Comparison of ENCODE assay signal across 13 cellular contexts in the genomic region with DNA sequence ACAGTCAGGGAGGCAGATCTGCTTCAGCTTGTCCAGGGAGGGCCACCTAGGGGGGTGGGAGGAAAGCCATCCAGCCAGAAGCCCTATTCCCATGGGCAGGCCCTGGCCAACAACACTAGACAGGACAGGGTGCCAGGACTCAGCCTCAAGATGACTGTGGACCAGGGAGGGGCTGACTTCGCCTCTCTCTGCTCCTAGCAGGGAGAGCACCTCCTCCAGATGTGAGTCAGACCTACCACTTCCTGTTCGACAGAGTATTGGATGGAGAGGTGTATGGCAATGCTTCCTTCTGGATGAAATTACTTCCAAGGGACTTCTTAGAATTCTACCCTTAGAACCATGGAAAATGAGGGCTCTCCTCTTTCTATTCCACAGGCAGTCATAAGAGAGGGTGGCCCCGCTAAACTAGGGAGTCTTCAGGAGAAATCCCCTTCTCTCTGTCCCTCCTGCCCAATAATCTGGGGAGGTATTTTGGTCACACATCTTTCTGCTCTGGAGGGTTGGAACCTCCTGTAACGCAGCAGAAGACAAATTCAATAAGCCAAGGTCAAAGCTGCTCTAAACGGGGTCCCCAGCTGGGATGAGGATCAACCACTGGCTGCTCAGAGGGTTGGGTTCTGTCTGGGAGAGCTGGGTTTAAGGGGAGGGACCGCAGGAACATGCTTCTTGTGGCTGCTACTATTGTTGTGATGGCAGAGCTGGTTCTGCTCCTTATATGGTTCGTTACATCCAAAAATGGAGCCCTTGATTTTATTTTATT. TPM values are rescaled to one million over a fixed set of nuclear protein-coding genes. Genes with fewer than 3 reads are reported as not detected.
DNase-seq lines count a peak whose midpoint lies in the region; ATAC-seq, FAIRE-seq and TF ChIP-seq lines count a peak whose summit lies in the region.
"Had no signal": no experiment of that assay in that cellular context is flagged by ENCODE, and none has a peak within 500 bp of the region (broad histone marks: within the 10 kb centered on the region; RNA-seq: fewer than 3 reads in every experiment).

No MANE protein-coding gene starts in this region.

- no peaks in the 10 kb centered on the region for H4K20me1 ChIP-seq in astrocyte (ENCODE audit: insufficient read depth, low read length)

- no peak overlapping the region for H3K9ac ChIP-seq in astrocyte (ENCODE audit: low read length)

- peaks cover 7% of the 10 kb centered on the region for H3K4me1 Mint-ChIP-seq in activated T-cell treated with anti-CD3 and anti-CD28 coated beads, Interleukin-2, amount 50 U/mL, for 24 hours (ENCODE audit: low read depth)
- H3K4me1 Mint-ChIP-seq in astrocyte (ENCODE audit: low read depth, unreplicated experiment): no peaks in the 10 kb centered on the region
- no peaks in the 10 kb centered on the region for H3K4me1 Mint-ChIP-seq in stimulated activated effector memory CD8-positive, alpha-beta T cell treated with anti-CD3 and anti-CD28 coated beads, Interleukin-12 subunit alpha, Interleukin-12 subunit beta, amount 100 ng/mL, for 72 hours
- H3K4me1 Mint-ChIP-seq: activated naive CD4-positive, alpha-beta T cell treated with anti-CD3 and anti-CD28 coated beads, Interleukin-2, amount 50 U/mL, for 24 hours had no signal

- H3K79me2 ChIP-seq in astrocyte (ENCODE audit: insufficient read depth, low read length): no peaks in the 10 kb centered on the region

- no peak overlapping the region for H3K27ac ChIP-seq in astrocyte (ENCODE audit: low read depth, low read length)
- H3K27ac ChIP-seq: skin epidermis had no signal

- H3K27me3 ChIP-seq in astrocyte (ENCODE audit: insufficient read depth, low read length): no peaks in the 10 kb centered on the region

- no peaks in the 10 kb centered on the region for H3K9me3 ChIP-seq in astrocyte (ENCODE audit: insufficient read depth, low read depth, low read length)

- H3K4me1 ChIP-seq in astrocyte (ENCODE audit: insufficient read depth, low read length): peaks cover 5% of the 10 kb centered on the region

- H3K4me3 Mint-ChIP-seq in activated T-cell treated with anti-CD3 and anti-CD28 coated beads, Interleukin-2, amount 50 U/mL, for 24 hours: no peak overlapping the region
- H3K4me3 Mint-ChIP-seq in astrocyte (ENCODE audit: unreplicated experiment): no peak overlapping the region
- H3K4me3 Mint-ChIP-seq in stimulated activated effector memory CD8-positive, alpha-beta T cell treated with anti-CD3 and anti-CD28 coated beads, Interleukin-12 subunit alpha, Interleukin-12 subunit beta, amount 100 ng/mL, for 72 hours: no peak overlapping the region
- H3K4me3 Mint-ChIP-seq: activated naive CD4-positive, alpha-beta T cell treated with anti-CD3 and anti-CD28 coated beads, Interleukin-2, amount 50 U/mL, for 24 hours had no signal

- H3K27ac Mint-ChIP-seq in activated T-cell treated with anti-CD3 and anti-CD28 coated beads, Interleukin-2, amount 50 U/mL, for 24 hours: no peak overlapping the region
- H3K27ac Mint-ChIP-seq in astrocyte (ENCODE audit: unreplicated experiment): no peak overlapping the region
- no peak overlapping the region for H3K27ac Mint-ChIP-seq in stimulated activated effector memory CD8-positive, alpha-beta T cell treated with anti-CD3 and anti-CD28 coated beads, Interleukin-12 subunit alpha, Interleukin-12 subunit beta, amount 100 ng/mL, for 72 hours

- ATAC-seq in stimulated activated effector memory CD8-positive, alpha-beta T cell treated with anti-CD3 and anti-CD28 coated beads, Interleukin-12 subunit alpha, Interleukin-12 subunit beta, amount 100 ng/mL, for 72 hours: peak; percentile 78
- ATAC-seq in HG03354 (IDR thresholded peaks at IDR 0.05; ENCODE audit: poor library complexity, severe bottlenecking, unreplicated experiment) (no peak), GM18498 (IDR thresholded peaks at IDR 0.05; ENCODE audit: unreplicated experiment) (no peak)

- H3K4me3 ChIP-seq in astrocyte (ENCODE audit: insufficient read depth, low read depth, low read length): no peak overlapping the region
- H3K4me3 ChIP-seq: skin epidermis had no signal

- H3K36me3 ChIP-seq in astrocyte (ENCODE audit: insufficient read depth, low read length): no peaks in the 10 kb centered on the region

- FAIRE-seq in astrocyte (lab: Jason Lieb, UNC): no peak
- FAIRE-seq: TTC549 had no signal

- no peak overlapping the region for H3K4me2 ChIP-seq in astrocyte (ENCODE audit: low read length)

- peaks cover 3% of the 10 kb centered on the region for H3K9me3 Mint-ChIP-seq in activated T-cell treated with anti-CD3 and anti-CD28 coated beads, Interleukin-2, amount 50 U/mL, for 24 hours
- H3K9me3 Mint-ChIP-seq in astrocyte (ENCODE audit: unreplicated experiment): no peaks in the 10 kb centered on the region
- no peaks in the 10 kb centered on the region for H3K9me3 Mint-ChIP-seq in stimulated activated effector memory CD8-positive, alpha-beta T cell treated with anti-CD3 and anti-CD28 coated beads, Interleukin-12 subunit alpha, Interleukin-12 subunit beta, amount 100 ng/mL, for 72 hours
- H3K9me3 Mint-ChIP-seq: activated naive CD4-positive, alpha-beta T cell treated with anti-CD3 and anti-CD28 coated beads, Interleukin-2, amount 50 U/mL, for 24 hours had no signal

- peak; percentile 33 to 44 for DNase-seq in activated T-cell treated with anti-CD3 and anti-CD28 coated beads, Interleukin-2, amount 50 U/mL, for 48 hours
- DNase-seq in activated T-cell treated with anti-CD3 and anti-CD28 coated beads, Interleukin-2, amount 50 U/mL, for 24 hours: no peak
- peak; percentile 17 for DNase-seq in HT-29 (ENCODE audit: low spot score)
- DNase-seq in astrocyte (ENCODE audit: low read depth): peak; percentile 35
- DNase-seq in stimulated activated effector memory CD8-positive, alpha-beta T cell treated with anti-CD3 and anti-CD28 coated beads, Interleukin-12 subunit alpha, Interleukin-12 subunit beta, amount 100 ng/mL, for 72 hours (ENCODE audit: low spot score in 2 of 2): no peak
- DNase-seq in nucleus accumbens (lab: John Stamatoyannopoulos, UW): no peak
- DNase-seq: AML-193; effector CD4-positive, alpha-beta T cell had no signal

- peak overlapping the region; percentile 57 for H2AFZ ChIP-seq in astrocyte (ENCODE audit: low read depth, low read length)

- H3K36me3 Mint-ChIP-seq in activated T-cell treated with anti-CD3 and anti-CD28 coated beads, Interleukin-2, amount 50 U/mL, for 24 hours (ENCODE audit: low read depth): no peaks in the 10 kb centered on the region
- no peaks in the 10 kb centered on the region for H3K36me3 Mint-ChIP-seq in astrocyte (ENCODE audit: low read depth, unreplicated experiment)
- H3K36me3 Mint-ChIP-seq in stimulated activated effector memory CD8-positive, alpha-beta T cell treated with anti-CD3 and anti-CD28 coated beads, Interleukin-12 subunit alpha, Interleukin-12 subunit beta, amount 100 ng/mL, for 72 hours: no peaks in the 10 kb centered on the region
- H3K36me3 Mint-ChIP-seq: activated naive CD4-positive, alpha-beta T cell treated with anti-CD3 and anti-CD28 coated beads, Interleukin-2, amount 50 U/mL, for 24 hours had no signal

- no peak for TF ChIP-seq CTCF in astrocyte (IDR thresholded peaks at IDR 0.05; ENCODE audit: insufficient read depth, low read depth, low read length)

- H3K27me3 Mint-ChIP-seq in activated T-cell treated with anti-CD3 and anti-CD28 coated beads, Interleukin-2, amount 50 U/mL, for 24 hours: no peaks in the 10 kb centered on the region
- H3K27me3 Mint-ChIP-seq in astrocyte (ENCODE audit: low read depth, unreplicated experiment): no peaks in the 10 kb centered on the region
- H3K27me3 Mint-ChIP-seq: activated naive CD4-positive, alpha-beta T cell treated with anti-CD3 and anti-CD28 coated beads, Interleukin-2, amount 50 U/mL, for 24 hours had no signal

RNA-seq across cellular contexts. Expression of a gene that starts 23.2 kb away (rescaled TPM):
- 35.1 and 51.7 TPM in 2 replicates for total RNA-seq in HT-29 (2014; rRNA removed; shearing (Covaris generic))
- total RNA-seq in astrocyte: 19.6 and 22.3 TPM in 2 replicates

RNA-seq across cellular contexts. Expression of a gene that starts 28.5 kb away (rescaled TPM):
- 114 TPM in 2 replicates for total RNA-seq in HT-29 (2014; rRNA removed; shearing (Covaris generic))
- total RNA-seq in astrocyte: 41.4 and 45.1 TPM in 2 replicates

Comparison
In these comparisons a context has a peak if more than half of its experiments do, and no peak if none do; other contexts are left out.
1. DNase-seq: peak in activated T-cell treated with anti-CD3 and anti-CD28 coated beads, Interleukin-2, amount 50 U/mL, for 48 hours (2 of 2), HT-29 (single experiment) and astrocyte (single experiment); none in activated T-cell treated with anti-CD3 and anti-CD28 coated beads, Interleukin-2, amount 50 U/mL, for 24 hours (single experiment), stimulated activated effector memory CD8-positive, alpha-beta T cell treated with anti-CD3 and anti-CD28 coated beads, Interleukin-12 subunit alpha, Interleukin-12 subunit beta, amount 100 ng/mL, for 72 hours (0 of 2) and nucleus accumbens (0 of 56).